In genomic region chr7:128351296-128352123, GRCh38 we compare ENCODE assay signal across 11 cellular contexts. TPM values are rescaled to one million over a fixed set of nuclear protein-coding genes. Genes with fewer than 3 reads are reported as not detected.
A peak's percentile ranks its signal among the peaks of the same experiment; 100 is the strongest.
DNase-seq lines count a peak whose midpoint lies in the region; ATAC-seq and TF ChIP-seq lines count a peak whose summit lies in the region.
"Had no signal": no experiment of that assay in that cellular context is flagged by ENCODE, and none has a peak within 500 bp of the region (broad histone marks: within the 10 kb centered on the region; RNA-seq: fewer than 3 reads in every experiment).

No MANE protein-coding gene starts in this region.

- TF ChIP-seq POLR2A in stomach (IDR thresholded peaks at IDR 0.05) = no peak

- H3K27me3 ChIP-seq in iPS-15b (ENCODE audit: control insufficient read depth, insufficient read depth, low read length) (peaks cover 74% of the 10 kb centered on the region), stomach (peaks cover 0 to 53% (median 32%) of the 10 kb centered on the region in 3 donors)

- H3K4me3 ChIP-seq in iPS-15b (ENCODE audit: low read depth, low read length) (peak overlapping the region; percentile 32), stomach (peak overlapping the region; percentile 33 to 45 (median 38))

- H3K27ac ChIP-seq in stomach = no peak overlapping the region

- TF ChIP-seq CTCF in stomach (IDR thresholded peaks at IDR 0.05) = no peak

- peak; percentile 49 for ATAC-seq in activated CD4-positive, alpha-beta T cell treated with anti-CD3 and anti-CD28 coated beads for 36 hours
- peak; percentile 31 for ATAC-seq in activated T-helper 17 cell treated with anti-CD3 and anti-CD28 coated beads, Interleukin-2, amount 50 U/mL, for 72 hours (replicated peaks)
- ATAC-seq in GM21786 (IDR thresholded peaks at IDR 0.05; ENCODE audit: unreplicated experiment) = no peak

- peak; percentile 40 for DNase-seq in activated CD4-positive, alpha-beta T cell treated with anti-CD3 and anti-CD28 coated beads for 36 hours
- DNase-seq in activated CD4-positive, alpha-beta T cell treated with anti-CD3 and anti-CD28 coated beads for 1 hour = no peak
- DNase-seq in stomach (no peak), GDM1 (lab: John Stamatoyannopoulos, UW) (no peak), cerebellar cortex (ENCODE audit: low spot score) (no peak)
- DNase-seq: OCI-M1 had no signal

- CTCF ChIA-PET in activated CD4-positive, alpha-beta T cell treated with anti-CD3 and anti-CD28 coated beads for 36 hours (lab: Charles Lee) = interaction anchor here (0.8 to 8.8 kb wide), 2 partner anchors 35 to 101 kb away, joined by 3 to 321 read pairs; no protein-coding TSS in a partner anchor

- no peak overlapping the region for H3K27ac Mint-ChIP-seq in activated CD4-positive, alpha-beta T cell treated with anti-CD3 and anti-CD28 coated beads for 36 hours
- no peak overlapping the region for H3K27ac Mint-ChIP-seq in activated T-helper 17 cell treated with anti-CD3 and anti-CD28 coated beads, Interleukin-2, amount 50 U/mL, for 72 hours
- H3K27ac Mint-ChIP-seq: activated CD4-positive, alpha-beta T cell treated with anti-CD3 and anti-CD28 coated beads, Interleukin-2, amount 10 ng/mL, durations not matched to agents 7 days and 5 days had no signal

- 15 to 33% (median 20%) methylated on average over 6 to 96 of the region's 96 CpGs for WGBS in stomach, 5 donors

- peaks cover 29% of the 10 kb centered on the region for H3K27me3 Mint-ChIP-seq in activated CD4-positive, alpha-beta T cell treated with anti-CD3 and anti-CD28 coated beads for 36 hours
- peaks cover 14% of the 10 kb centered on the region for H3K27me3 Mint-ChIP-seq in activated T-helper 17 cell treated with anti-CD3 and anti-CD28 coated beads, Interleukin-2, amount 50 U/mL, for 72 hours

- H3K36me3 Mint-ChIP-seq in activated CD4-positive, alpha-beta T cell treated with anti-CD3 and anti-CD28 coated beads for 36 hours (ENCODE audit: low read depth) = no peaks in the 10 kb centered on the region
- no peaks in the 10 kb centered on the region for H3K36me3 Mint-ChIP-seq in activated T-helper 17 cell treated with anti-CD3 and anti-CD28 coated beads, Interleukin-2, amount 50 U/mL, for 72 hours (ENCODE audit: low read depth)

- H3K36me3 ChIP-seq in iPS-15b (ENCODE audit: control insufficient read depth, insufficient read depth, low read length) = no peaks in the 10 kb centered on the region
- no peaks in the 10 kb centered on the region for H3K36me3 ChIP-seq in stomach

- TF ChIP-seq EP300 in stomach (IDR thresholded peaks at IDR 0.05) = no peak

- H3K4me1 Mint-ChIP-seq in activated CD4-positive, alpha-beta T cell treated with anti-CD3 and anti-CD28 coated beads for 36 hours = no peaks in the 10 kb centered on the region
- peaks cover 6% of the 10 kb centered on the region for H3K4me1 Mint-ChIP-seq in activated T-helper 17 cell treated with anti-CD3 and anti-CD28 coated beads, Interleukin-2, amount 50 U/mL, for 72 hours
- H3K4me1 Mint-ChIP-seq: central memory CD8-positive, alpha-beta T cell had no signal

- no peaks in the 10 kb centered on the region for H3K9me3 Mint-ChIP-seq in activated CD4-positive, alpha-beta T cell treated with anti-CD3 and anti-CD28 coated beads for 36 hours (ENCODE audit: low read depth)
- H3K9me3 Mint-ChIP-seq in activated T-helper 17 cell treated with anti-CD3 and anti-CD28 coated beads, Interleukin-2, amount 50 U/mL, for 72 hours = no peaks in the 10 kb centered on the region
- H3K9me3 Mint-ChIP-seq: activated CD4-positive, alpha-beta T cell treated with anti-CD3 and anti-CD28 coated beads, Interleukin-2, amount 10 ng/mL, durations not matched to agents 7 days and 5 days; central memory CD8-positive, alpha-beta T cell had no signal

- H3K9ac ChIP-seq in iPS-15b (ENCODE audit: low read depth, low read length) = no peak overlapping the region

- H3K9me3 ChIP-seq in iPS-15b (ENCODE audit: control insufficient read depth, insufficient read depth, low read length) (no peaks in the 10 kb centered on the region), stomach (no peaks in the 10 kb centered on the region)

- intact Hi-C loops in activated CD4-positive, alpha-beta T cell treated with anti-CD3 and anti-CD28 coated beads for 36 hours (cut with DNase I, micrococcal nuclease) = loop anchor here in 1 of 2 experiments (1.0 kb wide), 1 partner anchor 36 kb away; no protein-coding TSS in a partner anchor
- intact Hi-C loops in stomach (cut with DNase I; ENCODE audit: low total_unique reads) = no loop called here

- H3K4me1 ChIP-seq in iPS-15b (ENCODE audit: control insufficient read depth, insufficient read depth, low read length) (peaks cover 2% of the 10 kb centered on the region), stomach (peaks cover 7 to 24% (median 13%) of the 10 kb centered on the region in 4 donors)

- H3K4me3 Mint-ChIP-seq in activated CD4-positive, alpha-beta T cell treated with anti-CD3 and anti-CD28 coated beads for 36 hours = no peak overlapping the region
- no peak overlapping the region for H3K4me3 Mint-ChIP-seq in activated T-helper 17 cell treated with anti-CD3 and anti-CD28 coated beads, Interleukin-2, amount 50 U/mL, for 72 hours
- H3K4me3 Mint-ChIP-seq: activated CD4-positive, alpha-beta T cell treated with anti-CD3 and anti-CD28 coated beads, Interleukin-2, amount 10 ng/mL, durations not matched to agents 7 days and 5 days had no signal

- POLR2A ChIA-PET in activated CD4-positive, alpha-beta T cell treated with anti-CD3 and anti-CD28 coated beads for 36 hours (lab: Charles Lee) = no interaction called here

RNA-seq across cellular contexts. Expression of gene RBM28, which starts 7.8 kb away (rescaled TPM):
- 10 to 100 TPM; 55.0 to 55.2 TPM for total RNA-seq in activated CD4-positive, alpha-beta T cell treated with anti-CD3 and anti-CD28 coated beads for 36 hours
- total RNA-seq in activated T-helper 17 cell treated with anti-CD3 and anti-CD28 coated beads, Interleukin-2, amount 50 U/mL, for 72 hours = 10 to 100 TPM; 30.4 to 46.6 TPM
- 100 to 1,000 TPM in 1 of 5 donors, 10 to 100 TPM in 4; 21.0 to 319 (median 54.8) TPM for total RNA-seq in stomach
- 10 to 100 TPM in 2 of 3 donors, 1 to 10 TPM in 1; 8.1 to 18.9 (median 15.6) TPM for polyA plus RNA-seq in stomach

RNA-seq across cellular contexts. Expression of gene PRRT4, which starts 10.0 kb away (rescaled TPM):
- total RNA-seq in activated CD4-positive, alpha-beta T cell treated with anti-CD3 and anti-CD28 coated beads for 36 hours = under 1 TPM; 0.23 to 0.39 TPM
- under 1 TPM; 0.13 to 0.45 TPM for total RNA-seq in activated T-helper 17 cell treated with anti-CD3 and anti-CD28 coated beads, Interleukin-2, amount 50 U/mL, for 72 hours
- total RNA-seq in stomach = not detected
- polyA plus RNA-seq in stomach = 1 to 10 TPM in 1 of 3 donors, under 1 TPM in 1, not detected in 1; 0.12 to 1.2 TPM

RNA-seq across cellular contexts. Expression of gene IMPDH1, which starts 58.3 kb away (rescaled TPM):
- total RNA-seq in activated CD4-positive, alpha-beta T cell treated with anti-CD3 and anti-CD28 coated beads for 36 hours = 10 to 100 TPM; 59.0 to 60.7 TPM
- total RNA-seq in activated T-helper 17 cell treated with anti-CD3 and anti-CD28 coated beads, Interleukin-2, amount 50 U/mL, for 72 hours = 10 to 100 TPM; 62.7 to 95.6 TPM
- 100 to 1,000 TPM in 2 of 5 donors, 10 to 100 TPM in 3; 45.5 to 188 (median 94.4) TPM for total RNA-seq in stomach
- polyA plus RNA-seq in stomach = 10 to 100 TPM; 32.7 to 72.3 (median 59.7) TPM
